ENCODE assay signal across 2 cellular contexts in genomic region chr17:68020451-68020779, GRCh38.
TF ChIP-seq lines count a peak whose summit lies in the region.

No MANE protein-coding gene starts in this region.

TF ChIP-seq in GM23338, 12 proteins besides CTCF, POLR2A, EP300 and RAD21 (continued from another document):
- no peak for TF ChIP-seq ZNF114 (CRISPR knock-in tag; IDR thresholded peaks at IDR 0.05)
- TF ChIP-seq ZNF462 (CRISPR knock-in tag; IDR thresholded peaks at IDR 0.05): no peak
- TF ChIP-seq ZNF331 (CRISPR knock-in tag; IDR thresholded peaks at IDR 0.05; ENCODE audit: low read depth): no peak
- no peak for TF ChIP-seq EZH2 (IDR thresholded peaks at IDR 0.05; ENCODE audit: low read depth, unreplicated experiment)
- no peak for TF ChIP-seq REST (IDR thresholded peaks at IDR 0.05; ENCODE audit: unreplicated experiment)
- no peak for TF ChIP-seq CREB1 (CRISPR knock-in tag; IDR thresholded peaks at IDR 0.05; ENCODE audit: low read depth)
- no peak for TF ChIP-seq JUNB (IDR thresholded peaks at IDR 0.05; ENCODE audit: unreplicated experiment)

TF ChIP-seq in WTC11, 78 proteins besides CTCF, POLR2A, EP300 and RAD21 (continued from another document):
- TF ChIP-seq MAX (CRISPR knock-in tag; IDR thresholded peaks at IDR 0.05): no peak
- TF ChIP-seq TCF7 (CRISPR knock-in tag; IDR thresholded peaks at IDR 0.05; ENCODE audit: low read depth): no peak
- no peak for TF ChIP-seq AR (CRISPR knock-in tag; IDR thresholded peaks at IDR 0.05)
- no peak for TF ChIP-seq TP53 (CRISPR knock-in tag; IDR thresholded peaks at IDR 0.05)
- no peak for TF ChIP-seq ZNF512 (CRISPR knock-in tag; IDR thresholded peaks at IDR 0.05; ENCODE audit: borderline replicate concordance)
- no peak for TF ChIP-seq MLX (CRISPR knock-in tag; IDR thresholded peaks at IDR 0.05)
- TF ChIP-seq PRDM15 (CRISPR knock-in tag; IDR thresholded peaks at IDR 0.05): no peak
- no peak for TF ChIP-seq ZNF532 (CRISPR knock-in tag; IDR thresholded peaks at IDR 0.05; ENCODE audit: borderline replicate concordance)
- TF ChIP-seq ZNF416 (CRISPR knock-in tag; IDR thresholded peaks at IDR 0.05): no peak
- TF ChIP-seq ZBTB21 (CRISPR knock-in tag; IDR thresholded peaks at IDR 0.05; ENCODE audit: borderline replicate concordance): no peak
- TF ChIP-seq FOXK1 (CRISPR knock-in tag; IDR thresholded peaks at IDR 0.05): no peak
- no peak for TF ChIP-seq ZNF232 (CRISPR knock-in tag; IDR thresholded peaks at IDR 0.05)
- TF ChIP-seq MYBL2 (CRISPR knock-in tag; IDR thresholded peaks at IDR 0.05): no peak
- no peak for TF ChIP-seq CREM (CRISPR knock-in tag; IDR thresholded peaks at IDR 0.05)
